ENCODE assay signal across 1 cellular context in genomic region chr17:76731800-76732733, GRCh38.
TF ChIP-seq lines count a peak whose summit lies in the region.

No MANE protein-coding gene starts in this region.

TF ChIP-seq in A549, 52 proteins besides CTCF, POLR2A, EP300 and RAD21:
- TF ChIP-seq TP53 (CRISPR knock-in tag; IDR thresholded peaks at IDR 0.05), result peak; percentile 70; the same call in 1 of the 2 replicates
- peak; percentile 35 for TF ChIP-seq TFCP2L1 (CRISPR knock-in tag; IDR thresholded peaks at IDR 0.05)
- TF ChIP-seq BCL3 (IDR thresholded peaks at IDR 0.05), result 0 out of 3 replicates have a peak, but pooled peaks have one; percentile 12
- TF ChIP-seq CEBPB (IDR thresholded peaks at IDR 0.05), result 0 out of 4 replicates have a peak, but pooled peaks of 1 of the 2 experiments have one; percentile 6
- TF ChIP-seq POLR2AphosphoS2 (conservative IDR thresholded peaks at IDR 0.05; ENCODE audit: low read length), result peak; percentile 58; the same call in 1 of the 2 replicates
- TF ChIP-seq HOXB5 (CRISPR knock-in tag; IDR thresholded peaks at IDR 0.05), result peak; percentile 32; the same call in 1 of the 2 replicates
TF ChIP-seq in A549: peak in this region for 6; not testable (repeated sequence) for 46.
